Comparison of ENCODE assay signal across 15 cellular contexts in genomic region chr6:78810698-78811097, GRCh38. TPM values are rescaled to one million over a fixed set of nuclear protein-coding genes. Genes with fewer than 3 reads are reported as not detected.
A peak's percentile ranks its signal among the peaks of the same experiment; 100 is the strongest.
DNase-seq lines count a peak whose midpoint lies in the region; ATAC-seq and TF ChIP-seq lines count a peak whose summit lies in the region.
"Had no signal": no experiment of that assay in that cellular context is flagged by ENCODE, and none has a peak within 500 bp of the region (broad histone marks: within the 10 kb centered on the region; RNA-seq: fewer than 3 reads in every experiment).

No MANE protein-coding gene starts in this region.

- H3K27ac Mint-ChIP-seq in activated T-helper 1 cell treated with anti-CD3 and anti-CD28 coated beads, Interleukin-12 subunit alpha, Interleukin-12 subunit beta, Interleukin-2, Interleukin-4 antibody, amounts not matched to agents 30 ng/mL and 10 ng/mL and 1 ng/mL, durations not matched to agents 14 hours and 24 hours and 36 hours, result no peak overlapping the region
- H3K27ac Mint-ChIP-seq: activated CD4-positive, alpha-beta T cell treated with anti-CD3 and anti-CD28 coated beads for 36 hours; activated naive CD4-positive, alpha-beta T cell treated with anti-CD3 and anti-CD28 coated beads, Interleukin-2, amount 50 U/mL, for 24 hours; nephron; stimulated activated naive CD8-positive, alpha-beta T cell treated with anti-CD3 and anti-CD28 coated beads, Interleukin-15, Interleukin-2, amounts not matched to agents 100 ng/mL and 50 ng/mL, for 24 hours had no signal

- TF ChIP-seq CTCF in AG09309 (IDR thresholded peaks at IDR 0.05; ENCODE audit: control insufficient read depth, insufficient read depth, low read depth, low read length, missing control alignments), result no peak

- H3K4me3 ChIP-seq in AG09309 (ENCODE audit: control insufficient read depth, low read depth, low read length) (no peak overlapping the region), MG63 (no peak overlapping the region)
- H3K4me3 ChIP-seq: SJSA1 had no signal

- 0 out of 2 replicates have a peak, but pooled peaks cover 2% of the 10 kb centered on the region for H3K9me3 ChIP-seq in MG63
- H3K9me3 ChIP-seq: SJSA1 had no signal

- H3K27me3 Mint-ChIP-seq in activated T-helper 1 cell treated with anti-CD3 and anti-CD28 coated beads, Interleukin-12 subunit alpha, Interleukin-12 subunit beta, Interleukin-2, Interleukin-4 antibody, amounts not matched to agents 30 ng/mL and 10 ng/mL and 1 ng/mL, durations not matched to agents 14 hours and 24 hours and 36 hours (ENCODE audit: insufficient read depth), result peaks cover 1% of the 10 kb centered on the region

- intact Hi-C loops in activated T-helper 1 cell treated with anti-CD3 and anti-CD28 coated beads, Interleukin-12 subunit alpha, Interleukin-12 subunit beta, Interleukin-2, Interleukin-4 antibody, amounts not matched to agents 30 ng/mL and 10 ng/mL and 1 ng/mL, durations not matched to agents 14 hours and 24 hours and 36 hours (cut with micrococcal nuclease), result loop anchor here (1.0 kb wide), 1 partner anchor 12 kb away; no protein-coding TSS in a partner anchor

- H3K4me3 Mint-ChIP-seq in activated T-helper 1 cell treated with anti-CD3 and anti-CD28 coated beads, Interleukin-12 subunit alpha, Interleukin-12 subunit beta, Interleukin-2, Interleukin-4 antibody, amounts not matched to agents 30 ng/mL and 10 ng/mL and 1 ng/mL, durations not matched to agents 14 hours and 24 hours and 36 hours, result no peak overlapping the region
- H3K4me3 Mint-ChIP-seq: activated CD4-positive, alpha-beta T cell treated with anti-CD3 and anti-CD28 coated beads for 36 hours; activated naive CD4-positive, alpha-beta T cell treated with anti-CD3 and anti-CD28 coated beads, Interleukin-2, amount 50 U/mL, for 24 hours; nephron; stimulated activated naive CD8-positive, alpha-beta T cell treated with anti-CD3 and anti-CD28 coated beads, Interleukin-15, Interleukin-2, amounts not matched to agents 100 ng/mL and 50 ng/mL, for 24 hours had no signal

- no peaks in the 10 kb centered on the region for H3K36me3 ChIP-seq in MG63
- H3K36me3 ChIP-seq: SJSA1 had no signal

- H3K36me3 Mint-ChIP-seq in activated T-helper 1 cell treated with anti-CD3 and anti-CD28 coated beads, Interleukin-12 subunit alpha, Interleukin-12 subunit beta, Interleukin-2, Interleukin-4 antibody, amounts not matched to agents 30 ng/mL and 10 ng/mL and 1 ng/mL, durations not matched to agents 14 hours and 24 hours and 36 hours (ENCODE audit: low read depth), result no peaks in the 10 kb centered on the region
- H3K36me3 Mint-ChIP-seq: activated naive CD4-positive, alpha-beta T cell treated with anti-CD3 and anti-CD28 coated beads, Interleukin-2, amount 50 U/mL, for 24 hours had no signal

- no peak for ATAC-seq in GM18868 (IDR thresholded peaks at IDR 0.05; ENCODE audit: unreplicated experiment)
- ATAC-seq: activated CD4-positive, alpha-beta T cell treated with anti-CD3 and anti-CD28 coated beads for 36 hours had no signal

- no peaks in the 10 kb centered on the region for H3K27me3 ChIP-seq in MG63
- H3K27me3 ChIP-seq: SJSA1 had no signal

- H3K4me1 Mint-ChIP-seq in activated T-helper 1 cell treated with anti-CD3 and anti-CD28 coated beads, Interleukin-12 subunit alpha, Interleukin-12 subunit beta, Interleukin-2, Interleukin-4 antibody, amounts not matched to agents 30 ng/mL and 10 ng/mL and 1 ng/mL, durations not matched to agents 14 hours and 24 hours and 36 hours (ENCODE audit: low read depth), result no peaks in the 10 kb centered on the region
- H3K4me1 Mint-ChIP-seq: activated CD4-positive, alpha-beta T cell treated with anti-CD3 and anti-CD28 coated beads for 36 hours; activated naive CD4-positive, alpha-beta T cell treated with anti-CD3 and anti-CD28 coated beads, Interleukin-2, amount 50 U/mL, for 24 hours; nephron had no signal

- H3K9me3 Mint-ChIP-seq in activated T-helper 1 cell treated with anti-CD3 and anti-CD28 coated beads, Interleukin-12 subunit alpha, Interleukin-12 subunit beta, Interleukin-2, Interleukin-4 antibody, amounts not matched to agents 30 ng/mL and 10 ng/mL and 1 ng/mL, durations not matched to agents 14 hours and 24 hours and 36 hours, result peaks cover 6% of the 10 kb centered on the region

- DNase-seq in AG09309 (ENCODE audit: low read depth) (peak; percentile 2), MG63 (peak; percentile 93), dedifferentiated amniotic fluid mesenchymal stem cell (ENCODE audit: extremely low spot score) (peak; percentile 21), kidney tubule cell (ENCODE audit: low spot score) (peak; percentile 28), NCI-H510A treated with DMSO at 0.1 percent for 48 hours (lab: John Stamatoyannopoulos, UW) (no peak), Kasumi-1 (lab: John Stamatoyannopoulos, UW) (no peak)
- DNase-seq in activated T-helper 1 cell treated with anti-CD3 and anti-CD28 coated beads, Interleukin-12 subunit alpha, Interleukin-12 subunit beta, Interleukin-2, Interleukin-4 antibody, amounts not matched to agents 30 ng/mL and 10 ng/mL and 1 ng/mL, durations not matched to agents 14 hours and 24 hours and 36 hours (ENCODE audit: low spot score), result no peak
- DNase-seq: activated CD4-positive, alpha-beta T cell treated with anti-CD3 and anti-CD28 coated beads for 36 hours; activated T-cell treated with anti-CD3 and anti-CD28 coated beads, Interleukin-2, amount 50 U/mL, for 1 hour; effector memory CD4-positive, alpha-beta T cell had no signal

RNA-seq across cellular contexts. Expression of gene IRAK1BP1, which starts 56.7 kb away (rescaled TPM):
- 2.1 and 2.3 TPM in 2 replicates for total RNA-seq in MG63 (2014; rRNA removed; shearing (Covaris generic); ENCODE audit: low replicate concordance)
- 3.0 TPM in 2 replicates for total RNA-seq in activated T-helper 1 cell treated with anti-CD3 and anti-CD28 coated beads, Interleukin-12 subunit alpha, Interleukin-12 subunit beta, Interleukin-2, Interleukin-4 antibody, amounts not matched to agents 30 ng/mL and 10 ng/mL and 1 ng/mL, durations not matched to agents 14 hours and 24 hours and 36 hours

Comparison
In these comparisons a context has a peak if more than half of its experiments do, and no peak if none do; other contexts are left out.
1. DNase-seq: peak in AG09309 (single experiment), MG63 (single experiment), dedifferentiated amniotic fluid mesenchymal stem cell (single experiment) and kidney tubule cell (single experiment); none in activated T-helper 1 cell treated with anti-CD3 and anti-CD28 coated beads, Interleukin-12 subunit alpha, Interleukin-12 subunit beta, Interleukin-2, Interleukin-4 antibody, amounts not matched to agents 30 ng/mL and 10 ng/mL and 1 ng/mL, durations not matched to agents 14 hours and 24 hours and 36 hours (single experiment), NCI-H510A treated with DMSO at 0.1 percent for 48 hours (single experiment) and Kasumi-1 (0 of 2).